ENCODE assay signal across 1 cellular context in the genomic region with DNA sequence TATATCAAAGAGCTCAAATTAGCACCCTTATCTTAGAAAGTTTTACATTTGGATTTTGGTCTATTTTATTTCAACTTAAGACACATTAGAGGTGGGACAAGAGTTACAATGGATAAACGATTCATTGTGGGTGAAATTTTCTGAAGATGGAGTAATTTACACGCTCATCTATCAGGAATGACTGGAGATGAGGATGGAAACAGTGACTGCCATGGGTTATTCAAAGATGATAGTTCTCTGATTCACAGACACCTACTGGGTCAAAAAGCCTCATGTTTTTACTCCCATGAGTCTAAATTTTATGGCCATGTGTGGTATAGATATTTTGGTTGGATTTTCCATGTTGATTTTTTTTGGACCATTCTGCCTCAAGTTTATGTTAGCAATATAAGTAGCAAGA.
TF ChIP-seq lines count a peak whose summit lies in the region.

No MANE protein-coding gene starts in this region.

TF ChIP-seq in HCT116, 20 proteins besides CTCF, POLR2A, EP300 and RAD21:
- peak; percentile 42 for TF ChIP-seq FOSL1 (IDR thresholded peaks at IDR 0.05; ENCODE audit: low read depth)
- TF ChIP-seq ELF1 (IDR thresholded peaks at IDR 0.05; ENCODE audit: borderline replicate concordance, low read depth): no peak
- no peak for TF ChIP-seq REST (IDR thresholded peaks at IDR 0.05; ENCODE audit: low read depth)
- TF ChIP-seq POLR2AphosphoS5 (IDR thresholded peaks at IDR 0.05; ENCODE audit: low read depth, low read length): no peak
